In genomic region chr3:85800676-85801075, GRCh38 we compare ENCODE assay signal across 18 cellular contexts.
DNase-seq lines count a peak whose midpoint lies in the region; ATAC-seq and TF ChIP-seq lines count a peak whose summit lies in the region.
"Had no signal": no experiment of that assay in that cellular context is flagged by ENCODE, and none has a peak within 500 bp of the region (broad histone marks: within the 10 kb centered on the region; RNA-seq: fewer than 3 reads in every experiment).

No MANE protein-coding gene starts in this region.

- no peak overlapping the region for H3K4me3 ChIP-seq in Peyer's patch
- H3K4me3 ChIP-seq: K562 had no signal

- no peak for TF ChIP-seq POLR2A in Peyer's patch (IDR thresholded peaks at IDR 0.05)

- DNase-seq in NCI-H2171 treated with DMSO at 0.1 percent for 48 hours (lab: John Stamatoyannopoulos, UW) (peak; percentile 18), NCI-H2171 (lab: John Stamatoyannopoulos, UW) (no peak), NCI-H524 treated with DMSO at 0.1 percent for 48 hours (lab: John Stamatoyannopoulos, UW) (peak; percentile 67), cerebellar cortex (ENCODE audit: low spot score) (peak; percentile 50), Peyer's patch (no peak)
- DNase-seq: ACHN; BE2C; Caco-2; CD4-positive, CD25-positive, alpha-beta regulatory T cell; DND-41; EL; GOT3; H7; HFFc6; IMR-90 had no signal

- no peaks in the 10 kb centered on the region for H3K9me3 ChIP-seq in Peyer's patch
- H3K9me3 ChIP-seq: BE2C, Caco-2 had no signal

- ATAC-seq in HG02678 (IDR thresholded peaks at IDR 0.05; ENCODE audit: unreplicated experiment), result no peak
- ATAC-seq: HCT116, K562 had no signal

- no peak for TF ChIP-seq CTCF in Peyer's patch (IDR thresholded peaks at IDR 0.05)

- no peaks in the 10 kb centered on the region for H3K4me1 ChIP-seq in Peyer's patch
- H3K4me1 ChIP-seq: BE2C, Caco-2 had no signal

- no peaks in the 10 kb centered on the region for H3K36me3 ChIP-seq in Peyer's patch
- H3K36me3 ChIP-seq: BE2C had no signal

- H3K27ac ChIP-seq in Peyer's patch, result no peak overlapping the region

- no peaks in the 10 kb centered on the region for H3K27me3 ChIP-seq in Peyer's patch
- H3K27me3 ChIP-seq: BE2C had no signal

Comparison
In these comparisons a context has a peak if more than half of its experiments do, and no peak if none do; other contexts are left out.
1. DNase-seq: peak in NCI-H2171 treated with DMSO at 0.1 percent for 48 hours (single experiment), NCI-H524 treated with DMSO at 0.1 percent for 48 hours (single experiment) and cerebellar cortex (single experiment); none in NCI-H2171 (single experiment) and Peyer's patch (0 of 3).